ENCODE assay signal across 11 cellular contexts in genomic region chr14:73428354-73428824, GRCh38. TPM values are rescaled to one million over a fixed set of nuclear protein-coding genes. Genes with fewer than 3 reads are reported as not detected.
A peak's percentile ranks its signal among the peaks of the same experiment; 100 is the strongest.
DNase-seq lines count a peak whose midpoint lies in the region; ATAC-seq and TF ChIP-seq lines count a peak whose summit lies in the region.
"Had no signal": no experiment of that assay in that cellular context is flagged by ENCODE, and none has a peak within 500 bp of the region (broad histone marks: within the 10 kb centered on the region; RNA-seq: fewer than 3 reads in every experiment).

No MANE protein-coding gene starts in this region.

- H3K4me3 ChIP-seq in upper lobe of right lung = no peak overlapping the region

- intact Hi-C loops in Right ventricle myocardium superior (cut with DNase I) = no loop called here
- intact Hi-C loops in left ventricle myocardium superior (cut with micrococcal nuclease) = no loop called here
- intact Hi-C loops in dendritic cell treated with granulocyte-macrophage colony-stimulating factor and Interleukin-4, amounts not matched to agents 40 ng/mL and 50 ng/mL, for 4 days (cut with micrococcal nuclease) = no loop called here
- intact Hi-C loops in upper lobe of right lung (cut with DNase I) = no loop called here

- no peaks in the 10 kb centered on the region for H3K36me3 Mint-ChIP-seq in dendritic cell treated with granulocyte-macrophage colony-stimulating factor and Interleukin-4, amounts not matched to agents 40 ng/mL and 50 ng/mL, for 4 days (ENCODE audit: low read depth)
- H3K36me3 Mint-ChIP-seq in mesothelial cell of epicardium = no peaks in the 10 kb centered on the region
- H3K36me3 Mint-ChIP-seq in activated CD4-positive, alpha-beta T cell treated with anti-CD3 and anti-CD28 coated beads, Interleukin-2, amount 10 ng/mL, durations not matched to agents 7 days and 5 days (ENCODE audit: low read depth) = peaks cover 2% of the 10 kb centered on the region

- DNase-seq in Right ventricle myocardium superior = no peak
- no peak for DNase-seq in left ventricle myocardium superior
- no peak for DNase-seq in mesothelial cell of epicardium (ENCODE audit: low spot score in 2 of 2, unreplicated experiment in 2 of 2)
- DNase-seq in upper lobe of right lung = peak; percentile 57
- DNase-seq in NCI-H2107 treated with DMSO at 0.1 percent for 48 hours (lab: John Stamatoyannopoulos, UW; ENCODE audit: unreplicated experiment) = no peak
- no peak for DNase-seq in activated gamma-delta T cell (lab: John Stamatoyannopoulos, UW)
- no peak for DNase-seq in activated CD4-positive, alpha-beta T cell treated with anti-CD3 and anti-CD28 coated beads, Interleukin-2, amount 10 ng/mL, durations not matched to agents 7 days and 5 days
- DNase-seq: EL, NCI-H1105 treated with DMSO at 0.1 percent for 48 hours had no signal

- H3K27ac Mint-ChIP-seq in dendritic cell treated with granulocyte-macrophage colony-stimulating factor and Interleukin-4, amounts not matched to agents 40 ng/mL and 50 ng/mL, for 4 days = peak overlapping the region; percentile 30
- peak overlapping the region; percentile 22 for H3K27ac Mint-ChIP-seq in mesothelial cell of epicardium
- H3K27ac Mint-ChIP-seq in activated CD4-positive, alpha-beta T cell treated with anti-CD3 and anti-CD28 coated beads, Interleukin-2, amount 10 ng/mL, durations not matched to agents 7 days and 5 days = no peak overlapping the region

- TF ChIP-seq CTCF in mesothelial cell of epicardium (IDR thresholded peaks at IDR 0.05; ENCODE audit: unreplicated experiment) = no peak
- TF ChIP-seq CTCF in upper lobe of right lung (IDR thresholded peaks at IDR 0.05) = no peak

- no peaks in the 10 kb centered on the region for H3K27me3 ChIP-seq in upper lobe of right lung

- H3K4me3 Mint-ChIP-seq in dendritic cell treated with granulocyte-macrophage colony-stimulating factor and Interleukin-4, amounts not matched to agents 40 ng/mL and 50 ng/mL, for 4 days = no peak overlapping the region
- H3K4me3 Mint-ChIP-seq in mesothelial cell of epicardium = no peak overlapping the region
- H3K4me3 Mint-ChIP-seq in activated CD4-positive, alpha-beta T cell treated with anti-CD3 and anti-CD28 coated beads, Interleukin-2, amount 10 ng/mL, durations not matched to agents 7 days and 5 days = no peak overlapping the region

- H3K4me1 ChIP-seq in upper lobe of right lung = peaks cover 29% of the 10 kb centered on the region

- no peaks in the 10 kb centered on the region for H3K9me3 ChIP-seq in upper lobe of right lung

- ATAC-seq in Right ventricle myocardium superior (ENCODE audit: poor library complexity) (peak; percentile 30), left ventricle myocardium superior (no peak), upper lobe of right lung (peak; percentile 89)
- ATAC-seq: HCT116 had no signal

- CTCF ChIA-PET in activated CD4-positive, alpha-beta T cell treated with anti-CD3 and anti-CD28 coated beads, Interleukin-2, amount 10 ng/mL, durations not matched to agents 7 days and 5 days (lab: Charles Lee) = no interaction called here

- no peaks in the 10 kb centered on the region for H3K9me3 Mint-ChIP-seq in dendritic cell treated with granulocyte-macrophage colony-stimulating factor and Interleukin-4, amounts not matched to agents 40 ng/mL and 50 ng/mL, for 4 days
- H3K9me3 Mint-ChIP-seq in mesothelial cell of epicardium = no peaks in the 10 kb centered on the region
- H3K9me3 Mint-ChIP-seq in activated CD4-positive, alpha-beta T cell treated with anti-CD3 and anti-CD28 coated beads, Interleukin-2, amount 10 ng/mL, durations not matched to agents 7 days and 5 days = no peaks in the 10 kb centered on the region

- no peak overlapping the region for H3K27ac ChIP-seq in upper lobe of right lung

- no peaks in the 10 kb centered on the region for H3K27me3 Mint-ChIP-seq in dendritic cell treated with granulocyte-macrophage colony-stimulating factor and Interleukin-4, amounts not matched to agents 40 ng/mL and 50 ng/mL, for 4 days
- H3K27me3 Mint-ChIP-seq in mesothelial cell of epicardium (ENCODE audit: low read depth) = no peaks in the 10 kb centered on the region
- H3K27me3 Mint-ChIP-seq in activated CD4-positive, alpha-beta T cell treated with anti-CD3 and anti-CD28 coated beads, Interleukin-2, amount 10 ng/mL, durations not matched to agents 7 days and 5 days = no peaks in the 10 kb centered on the region

- H3K4me1 Mint-ChIP-seq in dendritic cell treated with granulocyte-macrophage colony-stimulating factor and Interleukin-4, amounts not matched to agents 40 ng/mL and 50 ng/mL, for 4 days (ENCODE audit: low read depth) = peaks cover 41% of the 10 kb centered on the region
- H3K4me1 Mint-ChIP-seq in mesothelial cell of epicardium = peaks cover 9% of the 10 kb centered on the region
- H3K4me1 Mint-ChIP-seq in activated CD4-positive, alpha-beta T cell treated with anti-CD3 and anti-CD28 coated beads, Interleukin-2, amount 10 ng/mL, durations not matched to agents 7 days and 5 days = peaks cover 8% of the 10 kb centered on the region

- POLR2A ChIA-PET in activated CD4-positive, alpha-beta T cell treated with anti-CD3 and anti-CD28 coated beads, Interleukin-2, amount 10 ng/mL, durations not matched to agents 7 days and 5 days (lab: Charles Lee) = no interaction called here

- H3K36me3 ChIP-seq in upper lobe of right lung = no peaks in the 10 kb centered on the region

RNA-seq across cellular contexts. Expression of gene NUMB, which starts 30.0 kb away (rescaled TPM):
- total RNA-seq in Right ventricle myocardium superior = 37.2 TPM
- 41.9 TPM for total RNA-seq in left ventricle myocardium superior
- 85.8 to 89.8 TPM (median 88.0 TPM) in 3 replicates for total RNA-seq in mesothelial cell of epicardium
- total RNA-seq in upper lobe of right lung = 139 TPM
- 10 to 100 TPM; 39.6 to 49.6 TPM for total RNA-seq in activated CD4-positive, alpha-beta T cell treated with anti-CD3 and anti-CD28 coated beads, Interleukin-2, amount 10 ng/mL, durations not matched to agents 7 days and 5 days
